Comparison of ENCODE assay signal across 10 cellular contexts in genomic region chr21:32096411-32096810, GRCh38.
DNase-seq lines count a peak whose midpoint lies in the region; ATAC-seq, FAIRE-seq and TF ChIP-seq lines count a peak whose summit lies in the region.
"Had no signal": no experiment of that assay in that cellular context is flagged by ENCODE, and none has a peak within 500 bp of the region (broad histone marks: within the 10 kb centered on the region; RNA-seq: fewer than 3 reads in every experiment).

No MANE protein-coding gene starts in this region.

- DNase-seq in NCI-H2107 treated with DMSO at 0.1 percent for 48 hours (lab: John Stamatoyannopoulos, UW; ENCODE audit: unreplicated experiment) (peak; percentile 3), NCI-H2107 (lab: John Stamatoyannopoulos, UW) (no peak), HuH-7 (ENCODE audit: low spot score) (peak; percentile 38), SKM-1 treated with dmso at 0.1 percent for 144 hours (lab: John Stamatoyannopoulos, UW; ENCODE audit: unreplicated experiment) (peak; percentile 38), left lung (no peak), pancreas (no peak), GM10266 (ENCODE audit: extremely low spot score) (no peak)
- DNase-seq: CD8-positive, alpha-beta memory T cell; naive thymus-derived CD8-positive, alpha-beta T cell had no signal

- H3K9me3 ChIP-seq in left lung (no peaks in the 10 kb centered on the region), pancreas (no peaks in the 10 kb centered on the region)

- WGBS in pancreas, 2 donors: 26 to 37% methylated on average over 3 of the region's 3 CpGs

- H3K4me3 ChIP-seq in left lung (no peak overlapping the region), pancreas (no peak overlapping the region)

- ATAC-seq in left lung: peak; percentile 26
- ATAC-seq in pancreas: no peak
- ATAC-seq in HG03378 (IDR thresholded peaks at IDR 0.05; ENCODE audit: unreplicated experiment): no peak
- ATAC-seq: naive thymus-derived CD8-positive, alpha-beta T cell had no signal

- no peaks in the 10 kb centered on the region for H3K4me1 ChIP-seq in left lung
- no peaks in the 10 kb centered on the region for H3K4me1 ChIP-seq in pancreas

- H3K36me3 ChIP-seq in left lung (no peaks in the 10 kb centered on the region), pancreas (no peaks in the 10 kb centered on the region)

- no peak overlapping the region for H3K27ac ChIP-seq in left lung
- H3K27ac ChIP-seq in pancreas: no peak overlapping the region

- TF ChIP-seq CTCF in left lung (IDR thresholded peaks at IDR 0.05) (no peak), pancreas (IDR thresholded peaks at IDR 0.05) (no peak), GM10266 (IDR thresholded peaks at IDR 0.05; ENCODE audit: control insufficient read depth, insufficient read depth, low read depth, missing control alignments) (no peak)

- intact Hi-C loops in left lung (cut with DNase I): no loop called here
- intact Hi-C loops in pancreas (cut with DNase I): no loop called here

- H3K27me3 ChIP-seq in left lung (no peaks in the 10 kb centered on the region), pancreas (no peaks in the 10 kb centered on the region)

- FAIRE-seq in pancreas (lab: Jason Lieb, UNC): no peak

Comparison
In these comparisons a context has a peak if more than half of its experiments do, and no peak if none do; other contexts are left out.
1. DNase-seq: peak in NCI-H2107 treated with DMSO at 0.1 percent for 48 hours (single experiment), HuH-7 (single experiment) and SKM-1 treated with dmso at 0.1 percent for 144 hours (single experiment); none in NCI-H2107 (single experiment), left lung (0 of 2), pancreas (0 of 6) and GM10266 (single experiment).